ENCODE assay signal across 8 cellular contexts in genomic region chr6:28207244-28208179, GRCh38. TPM values are rescaled to one million over a fixed set of nuclear protein-coding genes. Genes with fewer than 3 reads are reported as not detected.
DNase-seq lines count a peak whose midpoint lies in the region; ATAC-seq and TF ChIP-seq lines count a peak whose summit lies in the region.

No MANE protein-coding gene starts in this region.

- intact Hi-C loops in psoas muscle (cut with DNase I) (no loop called here), head of caudate nucleus (cut with DNase I) (no loop called here)

- no peaks in the 10 kb centered on the region for H3K9me3 ChIP-seq in SK-N-MC (ENCODE audit: low read depth, low read length)
- H3K9me3 ChIP-seq in psoas muscle: no peaks in the 10 kb centered on the region

- ATAC-seq in psoas muscle (no peak), HG03095 (IDR thresholded peaks at IDR 0.05; ENCODE audit: unreplicated experiment) (no peak)

- H3K27me3 ChIP-seq in psoas muscle (ENCODE audit: insufficient read depth in 3 of 3, low read length in 2 of 3): peaks cover 15 to 90% (median 29%) of the 10 kb centered on the region in 3 donors

- H3K9ac ChIP-seq in SK-N-MC (ENCODE audit: insufficient read length): peak overlapping the region; percentile 66

- H3K36me3 ChIP-seq in SK-N-MC (ENCODE audit: insufficient read depth, low read length): no peaks in the 10 kb centered on the region
- no peaks in the 10 kb centered on the region for H3K36me3 ChIP-seq in psoas muscle (ENCODE audit: insufficient read depth in 1 of 2, low read depth in 1 of 2)

- no peaks in the 10 kb centered on the region for H3K4me1 ChIP-seq in psoas muscle

- no peak for TF ChIP-seq CTCF in fibroblast of pulmonary artery (IDR thresholded peaks at IDR 0.05; ENCODE audit: low read length, missing control alignments)
- no peak for TF ChIP-seq CTCF in psoas muscle (IDR thresholded peaks at IDR 0.05)

- 2 to 5% (median 5%) methylated on average over 47 of the region's 47 CpGs for WGBS in psoas muscle, 3 donors

- DNase-seq in activated CD4-positive, alpha-beta T cell treated with anti-CD3 and anti-CD28 coated beads for 48 hours: peak; percentile 48
- DNase-seq in activated CD4-positive, alpha-beta T cell treated with anti-CD3 and anti-CD28 coated beads for 1 hour: no peak
- DNase-seq in SK-N-MC (ENCODE audit: low read depth, low spot score) (no peak), fibroblast of pulmonary artery (ENCODE audit: low read depth) (peak; percentile 29), psoas muscle (no peak), A172 (ENCODE audit: low spot score) (no peak), head of caudate nucleus (no peak)

- peak overlapping the region; percentile 78 for H3K4me3 ChIP-seq in SK-N-MC
- peak overlapping the region; percentile 49 for H3K4me3 ChIP-seq in fibroblast of pulmonary artery (replicated peaks; ENCODE audit: low read depth, low read length)
- H3K4me3 ChIP-seq in psoas muscle: peak overlapping the region; percentile 43

- H3K27ac ChIP-seq in SK-N-MC (no peak overlapping the region), psoas muscle (no peak overlapping the region)

RNA-seq across cellular contexts. Expression of gene ZSCAN9, which starts 17.6 kb away (rescaled TPM):
- 1 to 10 TPM; 5.2 to 6.9 (median 6.3) TPM for total RNA-seq in psoas muscle
- polyA plus RNA-seq in psoas muscle: 10 to 100 TPM in 1 of 3 donors, 1 to 10 TPM in 2; 3.9 to 10.4 (median 7.4) TPM
- 14.0 and 17.0 TPM in 2 replicates for total RNA-seq in A172 (2014; rRNA removed; shearing (Covaris generic))

RNA-seq across cellular contexts. Expression of gene ZKSCAN4, which starts 44.6 kb away (rescaled TPM):
- 1 to 10 TPM; 1.0 to 2.2 (median 1.8) TPM for total RNA-seq in psoas muscle
- polyA plus RNA-seq in psoas muscle: 1 to 10 TPM in 2 of 3 donors, under 1 TPM in 1; 0.83 to 2.2 (median 1.2) TPM
- 3.5 and 5.6 TPM in 2 replicates for total RNA-seq in A172 (2014; rRNA removed; shearing (Covaris generic))

RNA-seq across cellular contexts. Expression of gene NKAPL, which starts 51.6 kb away (rescaled TPM):
- total RNA-seq in psoas muscle: 1 to 10 TPM; 5.0 to 9.4 (median 6.0) TPM
- 10 to 100 TPM in 2 of 3 donors, 1 to 10 TPM in 1; 8.1 to 27.3 (median 17.1) TPM for polyA plus RNA-seq in psoas muscle
- not detected in 2 replicates for total RNA-seq in A172 (2014; rRNA removed; shearing (Covaris generic))

RNA-seq across cellular contexts. Expression of gene ZSCAN26, which starts 59.4 kb away (rescaled TPM):
- 10 to 100 TPM in 2 of 4 donors, 1 to 10 TPM in 2; 6.9 to 12.9 (median 10.1) TPM for total RNA-seq in psoas muscle
- polyA plus RNA-seq in psoas muscle: 1 to 10 TPM; 4.2 to 8.0 (median 6.4) TPM
- 16.9 and 18.7 TPM in 2 replicates for total RNA-seq in A172 (2014; rRNA removed; shearing (Covaris generic))

Comparison
In these comparisons a context has a peak if more than half of its experiments do, and no peak if none do; other contexts are left out.
1. DNase-seq: peak in activated CD4-positive, alpha-beta T cell treated with anti-CD3 and anti-CD28 coated beads for 48 hours (single experiment) and fibroblast of pulmonary artery (single experiment); none in activated CD4-positive, alpha-beta T cell treated with anti-CD3 and anti-CD28 coated beads for 1 hour (single experiment), SK-N-MC (single experiment), psoas muscle (0 of 2), A172 (single experiment) and head of caudate nucleus (0 of 42).
2. Peak in every context shown above with its lines, with median percentiles within 50 percentile points of each other: H3K4me3 ChIP-seq.